1 cellular context compared by ENCODE assay signal in genomic region chr16:13435873-13436474, GRCh38.
A peak's percentile ranks its signal among the peaks of the same experiment; 100 is the strongest.
TF ChIP-seq lines count a peak whose summit lies in the region.

No MANE protein-coding gene starts in this region.

TF ChIP-seq in GM12878, 131 proteins besides CTCF, POLR2A, EP300 and RAD21:
- TF ChIP-seq, protein P1, sequence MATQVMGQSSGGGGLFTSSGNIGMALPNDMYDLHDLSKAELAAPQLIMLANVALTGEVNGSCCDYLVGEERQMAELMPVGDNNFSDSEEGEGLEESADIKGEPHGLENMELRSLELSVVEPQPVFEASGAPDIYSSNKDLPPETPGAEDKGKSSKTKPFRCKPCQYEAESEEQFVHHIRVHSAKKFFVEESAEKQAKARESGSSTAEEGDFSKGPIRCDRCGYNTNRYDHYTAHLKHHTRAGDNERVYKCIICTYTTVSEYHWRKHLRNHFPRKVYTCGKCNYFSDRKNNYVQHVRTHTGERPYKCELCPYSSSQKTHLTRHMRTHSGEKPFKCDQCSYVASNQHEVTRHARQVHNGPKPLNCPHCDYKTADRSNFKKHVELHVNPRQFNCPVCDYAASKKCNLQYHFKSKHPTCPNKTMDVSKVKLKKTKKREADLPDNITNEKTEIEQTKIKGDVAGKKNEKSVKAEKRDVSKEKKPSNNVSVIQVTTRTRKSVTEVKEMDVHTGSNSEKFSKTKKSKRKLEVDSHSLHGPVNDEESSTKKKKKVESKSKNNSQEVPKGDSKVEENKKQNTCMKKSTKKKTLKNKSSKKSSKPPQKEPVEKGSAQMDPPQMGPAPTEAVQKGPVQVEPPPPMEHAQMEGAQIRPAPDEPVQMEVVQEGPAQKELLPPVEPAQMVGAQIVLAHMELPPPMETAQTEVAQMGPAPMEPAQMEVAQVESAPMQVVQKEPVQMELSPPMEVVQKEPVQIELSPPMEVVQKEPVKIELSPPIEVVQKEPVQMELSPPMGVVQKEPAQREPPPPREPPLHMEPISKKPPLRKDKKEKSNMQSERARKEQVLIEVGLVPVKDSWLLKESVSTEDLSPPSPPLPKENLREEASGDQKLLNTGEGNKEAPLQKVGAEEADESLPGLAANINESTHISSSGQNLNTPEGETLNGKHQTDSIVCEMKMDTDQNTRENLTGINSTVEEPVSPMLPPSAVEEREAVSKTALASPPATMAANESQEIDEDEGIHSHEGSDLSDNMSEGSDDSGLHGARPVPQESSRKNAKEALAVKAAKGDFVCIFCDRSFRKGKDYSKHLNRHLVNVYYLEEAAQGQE (IDR thresholded peaks at IDR 0.05; ENCODE audit: low read depth, low read length) = no peak
- TF ChIP-seq HDGF (IDR thresholded peaks at IDR 0.05) (peak; percentile 69; the same call in 1 of the 2 replicates), SMAD5 (IDR thresholded peaks at IDR 0.05; ENCODE audit: low read depth) (no peak), MEF2B (IDR thresholded peaks at IDR 0.05; ENCODE audit: partially characterized antibody, poor library complexity, severe bottlenecking) (peak; percentile 6), SMARCA5 (IDR thresholded peaks at IDR 0.05) (peak; percentile 76; the same call in 1 of the 2 replicates), CHD2 (IDR thresholded peaks at IDR 0.05; ENCODE audit: borderline replicate concordance, low read depth, low read length) (0 out of 2 replicates have a peak, but pooled peaks have one; percentile 2), YY1 (IDR thresholded peaks at IDR 0.05; ENCODE audit: low read depth, low read length) (peak; percentile 85), NBN (IDR thresholded peaks at IDR 0.05) (peak; percentile 27; the same call in 1 of the 2 replicates), ZNF687 (IDR thresholded peaks at IDR 0.05) (peak; percentile 95), BHLHE40 (IDR thresholded peaks at IDR 0.05; ENCODE audit: borderline replicate concordance in 1 of 2, low read depth in 2 of 2, low read length in 1 of 2) (peak in 1 of 2 experiments; percentile 10; a peak in 1 of 4 replicates), SMC3 (IDR thresholded peaks at IDR 0.05; ENCODE audit: borderline replicate concordance, low read length) (peak; percentile 20; the same call in 1 of the 2 replicates), NR2F1 (conservative IDR thresholded peaks at IDR 0.05) (peak; percentile 63), SREBF2 (IDR thresholded peaks at IDR 0.05; ENCODE audit: low read length) (no peak), TCF12 (IDR thresholded peaks at IDR 0.05; ENCODE audit: low read depth, low read length) (no peak), NR2C1 (IDR thresholded peaks at IDR 0.05) (peak; percentile 52; the same call in 1 of the 2 replicates), PRDM15 (CRISPR knock-in tag; IDR thresholded peaks at IDR 0.05) (0 out of 2 replicates have a peak, but pooled peaks have one; percentile 8), SRF (IDR thresholded peaks at IDR 0.05; ENCODE audit: low read depth in 2 of 2, low read length in 2 of 2) (no peak), CHD1 (IDR thresholded peaks at IDR 0.05; ENCODE audit: low read depth, low read length) (no peak), RELA (IDR thresholded peaks at IDR 0.05; ENCODE audit: borderline replicate concordance, partially characterized antibody) (peak; percentile 26)
- TF ChIP-seq, protein P2, sequence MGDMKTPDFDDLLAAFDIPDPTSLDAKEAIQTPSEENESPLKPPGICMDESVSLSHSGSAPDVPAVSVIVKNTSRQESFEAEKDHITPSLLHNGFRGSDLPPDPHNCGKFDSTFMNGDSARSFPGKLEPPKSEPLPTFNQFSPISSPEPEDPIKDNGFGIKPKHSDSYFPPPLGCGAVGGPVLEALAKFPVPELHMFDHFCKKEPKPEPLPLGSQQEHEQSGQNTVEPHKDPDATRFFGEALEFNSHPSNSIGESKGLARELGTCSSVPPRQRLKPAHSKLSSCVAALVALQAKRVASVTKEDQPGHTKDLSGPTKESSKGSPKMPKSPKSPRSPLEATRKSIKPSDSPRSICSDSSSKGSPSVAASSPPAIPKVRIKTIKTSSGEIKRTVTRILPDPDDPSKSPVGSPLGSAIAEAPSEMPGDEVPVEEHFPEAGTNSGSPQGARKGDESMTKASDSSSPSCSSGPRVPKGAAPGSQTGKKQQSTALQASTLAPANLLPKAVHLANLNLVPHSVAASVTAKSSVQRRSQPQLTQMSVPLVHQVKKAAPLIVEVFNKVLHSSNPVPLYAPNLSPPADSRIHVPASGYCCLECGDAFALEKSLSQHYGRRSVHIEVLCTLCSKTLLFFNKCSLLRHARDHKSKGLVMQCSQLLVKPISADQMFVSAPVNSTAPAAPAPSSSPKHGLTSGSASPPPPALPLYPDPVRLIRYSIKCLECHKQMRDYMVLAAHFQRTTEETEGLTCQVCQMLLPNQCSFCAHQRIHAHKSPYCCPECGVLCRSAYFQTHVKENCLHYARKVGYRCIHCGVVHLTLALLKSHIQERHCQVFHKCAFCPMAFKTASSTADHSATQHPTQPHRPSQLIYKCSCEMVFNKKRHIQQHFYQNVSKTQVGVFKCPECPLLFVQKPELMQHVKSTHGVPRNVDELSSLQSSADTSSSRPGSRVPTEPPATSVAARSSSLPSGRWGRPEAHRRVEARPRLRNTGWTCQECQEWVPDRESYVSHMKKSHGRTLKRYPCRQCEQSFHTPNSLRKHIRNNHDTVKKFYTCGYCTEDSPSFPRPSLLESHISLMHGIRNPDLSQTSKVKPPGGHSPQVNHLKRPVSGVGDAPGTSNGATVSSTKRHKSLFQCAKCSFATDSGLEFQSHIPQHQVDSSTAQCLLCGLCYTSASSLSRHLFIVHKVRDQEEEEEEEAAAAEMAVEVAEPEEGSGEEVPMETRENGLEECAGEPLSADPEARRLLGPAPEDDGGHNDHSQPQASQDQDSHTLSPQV (IDR thresholded peaks at IDR 0.05) = peak; percentile 65
- TF ChIP-seq, protein P3, sequence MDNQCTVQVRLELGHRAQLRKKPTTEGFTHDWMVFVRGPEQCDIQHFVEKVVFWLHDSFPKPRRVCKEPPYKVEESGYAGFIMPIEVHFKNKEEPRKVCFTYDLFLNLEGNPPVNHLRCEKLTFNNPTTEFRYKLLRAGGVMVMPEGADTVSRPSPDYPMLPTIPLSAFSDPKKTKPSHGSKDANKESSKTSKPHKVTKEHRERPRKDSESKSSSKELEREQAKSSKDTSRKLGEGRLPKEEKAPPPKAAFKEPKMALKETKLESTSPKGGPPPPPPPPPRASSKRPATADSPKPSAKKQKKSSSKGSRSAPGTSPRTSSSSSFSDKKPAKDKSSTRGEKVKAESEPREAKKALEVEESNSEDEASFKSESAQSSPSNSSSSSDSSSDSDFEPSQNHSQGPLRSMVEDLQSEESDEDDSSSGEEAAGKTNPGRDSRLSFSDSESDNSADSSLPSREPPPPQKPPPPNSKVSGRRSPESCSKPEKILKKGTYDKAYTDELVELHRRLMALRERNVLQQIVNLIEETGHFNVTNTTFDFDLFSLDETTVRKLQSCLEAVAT (IDR thresholded peaks at IDR 0.05) = peak; percentile 60; the same call in 1 of the 2 replicates
